In the genomic region with DNA sequence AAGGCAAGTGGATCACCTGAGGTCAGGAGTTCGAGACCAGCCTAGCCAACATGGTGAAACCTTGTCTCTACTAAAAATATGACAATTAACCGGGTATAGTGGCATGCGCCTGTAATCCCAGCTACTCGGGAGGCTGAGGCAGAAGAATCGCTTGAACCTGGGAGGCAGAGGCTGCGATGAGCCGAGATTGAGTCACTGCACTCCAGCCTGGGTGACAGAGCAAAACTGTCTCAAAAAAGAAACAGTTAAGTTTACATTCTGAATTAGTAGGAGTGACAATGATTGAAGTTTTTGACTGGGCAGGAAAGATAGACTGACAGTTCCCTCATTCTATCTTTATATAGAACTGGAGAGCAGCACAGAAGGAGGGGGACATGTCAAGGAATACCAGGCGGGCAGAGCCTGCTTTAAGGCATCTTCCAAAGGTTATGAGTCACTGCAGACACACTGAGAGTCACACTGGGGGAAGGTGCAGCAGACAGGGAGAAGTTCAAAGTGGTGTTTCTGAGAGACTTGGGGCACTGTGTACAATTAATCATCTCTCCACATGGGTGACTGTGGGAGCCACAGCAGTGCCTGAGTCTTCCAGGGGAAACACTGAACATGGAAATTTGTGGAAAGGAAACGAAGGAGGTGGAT, we compare ENCODE assay signal across 1 cellular context.
A peak's percentile ranks its signal among the peaks of the same experiment; 100 is the strongest.
TF ChIP-seq lines count a peak whose summit lies in the region.

No MANE protein-coding gene starts in this region.

TF ChIP-seq in K562, 482 proteins besides CTCF, POLR2A, EP300 and RAD21 (continued from another document):
- TF ChIP-seq JUND (IDR thresholded peaks at IDR 0.05; ENCODE audit: borderline replicate concordance, low read depth, low read length): peak; percentile 61; the same call in 1 of the 2 replicates
- no peak; the same call in 2 of the 3 replicates for TF ChIP-seq JUND (tag; IDR thresholded peaks at IDR 0.05; ENCODE audit: borderline replicate concordance, low read depth, low read length)
- TF ChIP-seq, protein P1, sequence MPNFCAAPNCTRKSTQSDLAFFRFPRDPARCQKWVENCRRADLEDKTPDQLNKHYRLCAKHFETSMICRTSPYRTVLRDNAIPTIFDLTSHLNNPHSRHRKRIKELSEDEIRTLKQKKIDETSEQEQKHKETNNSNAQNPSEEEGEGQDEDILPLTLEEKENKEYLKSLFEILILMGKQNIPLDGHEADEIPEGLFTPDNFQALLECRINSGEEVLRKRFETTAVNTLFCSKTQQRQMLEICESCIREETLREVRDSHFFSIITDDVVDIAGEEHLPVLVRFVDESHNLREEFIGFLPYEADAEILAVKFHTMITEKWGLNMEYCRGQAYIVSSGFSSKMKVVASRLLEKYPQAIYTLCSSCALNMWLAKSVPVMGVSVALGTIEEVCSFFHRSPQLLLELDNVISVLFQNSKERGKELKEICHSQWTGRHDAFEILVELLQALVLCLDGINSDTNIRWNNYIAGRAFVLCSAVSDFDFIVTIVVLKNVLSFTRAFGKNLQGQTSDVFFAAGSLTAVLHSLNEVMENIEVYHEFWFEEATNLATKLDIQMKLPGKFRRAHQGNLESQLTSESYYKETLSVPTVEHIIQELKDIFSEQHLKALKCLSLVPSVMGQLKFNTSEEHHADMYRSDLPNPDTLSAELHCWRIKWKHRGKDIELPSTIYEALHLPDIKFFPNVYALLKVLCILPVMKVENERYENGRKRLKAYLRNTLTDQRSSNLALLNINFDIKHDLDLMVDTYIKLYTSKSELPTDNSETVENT (CRISPR knock-in tag; IDR thresholded peaks at IDR 0.05): no peak
- 0 out of 2 replicates have a peak, but pooled peaks have one; percentile 32 for TF ChIP-seq SMARCE1 (IDR thresholded peaks at IDR 0.05)
- TF ChIP-seq CBX1 (IDR thresholded peaks at IDR 0.05; ENCODE audit: low read depth): no peak
- TF ChIP-seq HSF4 (CRISPR knock-in tag; IDR thresholded peaks at IDR 0.05; ENCODE audit: borderline replicate concordance): no peak
- TF ChIP-seq HNRNPL (IDR thresholded peaks at IDR 0.05; ENCODE audit: low read depth, low read length): no peak
- TF ChIP-seq DIDO1 (tag; IDR thresholded peaks at IDR 0.05; ENCODE audit: low read depth): no peak
- TF ChIP-seq, protein P2, sequence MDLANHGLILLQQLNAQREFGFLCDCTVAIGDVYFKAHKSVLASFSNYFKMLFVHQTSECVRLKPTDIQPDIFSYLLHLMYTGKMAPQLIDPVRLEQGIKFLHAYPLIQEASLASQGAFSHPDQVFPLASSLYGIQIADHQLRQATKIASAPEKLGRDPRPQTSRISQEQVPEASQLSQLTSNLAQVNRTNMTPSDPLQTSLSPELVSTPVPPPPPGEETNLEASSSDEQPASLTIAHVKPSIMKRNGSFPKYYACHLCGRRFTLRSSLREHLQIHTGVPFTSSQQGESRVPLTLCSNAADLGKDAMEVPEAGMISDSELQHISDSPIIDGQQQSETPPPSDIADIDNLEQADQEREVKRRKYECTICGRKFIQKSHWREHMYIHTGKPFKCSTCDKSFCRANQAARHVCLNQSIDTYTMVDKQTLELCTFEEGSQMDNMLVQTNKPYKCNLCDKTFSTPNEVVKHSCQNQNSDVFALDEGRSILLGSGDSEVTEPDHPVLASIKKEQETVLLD (IDR thresholded peaks at IDR 0.05): no peak
- no peak for TF ChIP-seq PYGO2 (tag; IDR thresholded peaks at IDR 0.05)
TF ChIP-seq in K562: peak in this region for 11.
